In the genomic region with DNA sequence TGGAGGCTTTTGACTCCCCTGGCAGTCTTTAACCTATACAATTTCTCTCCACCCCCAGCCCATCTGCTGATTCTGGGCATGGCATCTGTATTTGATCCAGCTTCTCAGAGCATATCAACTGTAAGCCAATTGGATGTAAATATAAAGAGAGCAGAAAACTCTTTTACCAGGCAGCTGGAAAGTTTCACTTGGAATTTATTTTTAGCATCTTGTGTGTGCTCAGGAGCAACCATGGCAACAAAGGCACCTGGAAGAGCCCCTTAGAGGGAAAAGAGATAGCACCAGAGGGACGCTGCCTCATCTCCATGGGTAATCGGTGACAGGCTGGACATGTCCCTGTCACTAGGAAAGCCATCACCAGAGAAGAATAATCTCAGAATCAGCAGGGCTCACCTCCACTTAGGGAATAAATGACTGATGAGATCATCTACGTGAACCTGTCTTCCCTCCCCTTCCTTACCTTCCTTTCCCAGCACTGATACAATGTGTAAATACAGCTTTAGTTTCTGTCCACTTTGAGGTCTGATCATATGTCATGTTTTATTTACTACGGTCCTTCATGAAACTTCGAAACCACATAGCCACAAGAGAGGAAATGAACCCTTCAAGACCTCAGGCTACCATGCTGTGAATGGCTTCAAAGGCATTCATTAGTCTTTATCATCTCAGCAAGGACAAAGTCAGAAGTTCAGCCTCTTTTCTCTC, we compare ENCODE assay signal across 9 cellular contexts.
DNase-seq lines count a peak whose midpoint lies in the region; ATAC-seq and TF ChIP-seq lines count a peak whose summit lies in the region.
"Had no signal": no experiment of that assay in that cellular context is flagged by ENCODE, and none has a peak within 500 bp of the region (broad histone marks: within the 10 kb centered on the region; RNA-seq: fewer than 3 reads in every experiment).

No MANE protein-coding gene starts in this region.

- H3K27me3 ChIP-seq in brain microvascular endothelial cell (replicated peaks) = peaks cover 6% of the 10 kb centered on the region
- H3K27me3 ChIP-seq: gastrocnemius medialis had no signal

- in situ Hi-C loops in brain microvascular endothelial cell (cut with HindIII; ENCODE audit: low pct_ligation_motif_present, low sequenced_read_pairs) = no loop called here

- H3K27ac ChIP-seq in brain microvascular endothelial cell = no peak overlapping the region
- H3K27ac ChIP-seq: gastrocnemius medialis had no signal

- ATAC-seq in GM18499 (IDR thresholded peaks at IDR 0.05; ENCODE audit: insufficient read depth, unreplicated experiment) (peak; percentile 57), GM21786 (IDR thresholded peaks at IDR 0.05; ENCODE audit: unreplicated experiment) (peak; percentile 81)
- ATAC-seq: gastrocnemius medialis had no signal

- H3K36me3 ChIP-seq in brain microvascular endothelial cell (replicated peaks) = no peaks in the 10 kb centered on the region
- H3K36me3 ChIP-seq: gastrocnemius medialis had no signal

- DNase-seq in NCI-H146 (lab: John Stamatoyannopoulos, UW) = peak; percentile 61
- DNase-seq in brain microvascular endothelial cell = peak; percentile 15
- DNase-seq in activated CD8-positive, alpha-beta memory T cell treated with anti-CD3 and anti-CD28 coated beads, Interleukin-2, amount 50 U/mL, for 48 hours = no peak
- no peak for DNase-seq in DMS114 treated with DMSO at 0.1 percent for 48 hours (lab: John Stamatoyannopoulos, UW; ENCODE audit: unreplicated experiment)
- no peak for DNase-seq in activated T-cell treated with anti-CD3 and anti-CD28 coated beads for 4 hours
- no peak for DNase-seq in SHP77 (lab: John Stamatoyannopoulos, UW)
- DNase-seq: gastrocnemius medialis had no signal

- TF ChIP-seq CTCF in brain microvascular endothelial cell (IDR thresholded peaks at IDR 0.05; ENCODE audit: low read depth, low read length, missing control alignments) = no peak

- no peak overlapping the region for H3K4me3 ChIP-seq in brain microvascular endothelial cell (ENCODE audit: low read depth, low read length)
- H3K4me3 ChIP-seq: gastrocnemius medialis had no signal

Comparison
In these comparisons a context has a peak if more than half of its experiments do, and no peak if none do; other contexts are left out.
1. DNase-seq: peak in NCI-H146 (single experiment) and brain microvascular endothelial cell (single experiment); none in activated CD8-positive, alpha-beta memory T cell treated with anti-CD3 and anti-CD28 coated beads, Interleukin-2, amount 50 U/mL, for 48 hours (single experiment), DMS114 treated with DMSO at 0.1 percent for 48 hours (single experiment), activated T-cell treated with anti-CD3 and anti-CD28 coated beads for 4 hours (single experiment) and SHP77 (0 of 2).